ENCODE assay signal across 19 cellular contexts in the genomic region with DNA sequence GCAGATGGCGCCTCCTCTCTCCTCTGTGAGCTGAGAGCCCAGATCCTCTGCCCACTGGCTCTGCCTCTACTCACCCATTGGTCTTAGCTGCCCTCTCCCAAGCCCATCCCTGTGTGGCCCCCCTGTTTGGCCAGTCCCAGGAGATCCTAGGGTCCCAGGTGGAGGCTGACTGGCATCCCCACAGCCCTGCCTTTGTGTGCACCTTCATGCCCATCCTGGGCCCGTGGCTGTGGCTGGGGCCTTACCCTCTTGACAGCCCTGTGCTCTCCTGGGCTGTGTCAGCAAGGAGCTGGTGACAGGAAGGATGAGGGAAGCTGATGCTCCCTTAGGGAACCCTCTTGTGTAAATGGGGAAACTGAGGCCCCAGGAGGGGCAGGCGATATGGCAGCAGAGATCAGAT.
A peak's percentile ranks its signal among the peaks of the same experiment; 100 is the strongest.
DNase-seq lines count a peak whose midpoint lies in the region; ATAC-seq and TF ChIP-seq lines count a peak whose summit lies in the region.
"Had no signal": no experiment of that assay in that cellular context is flagged by ENCODE, and none has a peak within 500 bp of the region (broad histone marks: within the 10 kb centered on the region; RNA-seq: fewer than 3 reads in every experiment).

No MANE protein-coding gene starts in this region.

- H3K4me3 ChIP-seq in IMR-90 (ENCODE audit: insufficient read depth, low read depth, low read length) (no peak overlapping the region), neural progenitor cell (no peak overlapping the region), spleen (no peak overlapping the region), upper lobe of right lung (no peak overlapping the region), body of pancreas (no peak overlapping the region)
- H3K4me3 ChIP-seq: BLaER1, GM23248 had no signal

- TF ChIP-seq CTCF in IMR-90 (conservative IDR thresholded peaks at IDR 0.05; ENCODE audit: low read depth, low read length): no peak
- TF ChIP-seq CTCF in neural progenitor cell (IDR thresholded peaks at IDR 0.05): no peak
- TF ChIP-seq CTCF in spleen (IDR thresholded peaks at IDR 0.05 in 8 of 11, conservative IDR thresholded peaks at IDR 0.05 in 3 of 11): no peak
- no peak for TF ChIP-seq CTCF in upper lobe of right lung (IDR thresholded peaks at IDR 0.05)
- TF ChIP-seq CTCF in body of pancreas (IDR thresholded peaks at IDR 0.05): no peak

- H3K4me1 ChIP-seq in IMR-90 (ENCODE audit: control insufficient read depth, insufficient read depth, low read length) (no peaks in the 10 kb centered on the region), neural progenitor cell (peaks cover 33% of the 10 kb centered on the region), spleen (peaks cover 0 to 7% (median 0%) of the 10 kb centered on the region in 6 donors), upper lobe of right lung (no peaks in the 10 kb centered on the region), body of pancreas (no peaks in the 10 kb centered on the region)
- H3K4me1 ChIP-seq: BLaER1, Caco-2 had no signal

- H3K4me2 ChIP-seq in IMR-90 (ENCODE audit: low read depth, low read length) (no peak overlapping the region), neural progenitor cell (no peak overlapping the region)
- H3K4me2 ChIP-seq: BLaER1 had no signal

- no peak for TF ChIP-seq POLR2A in IMR-90 (IDR thresholded peaks at IDR 0.05; ENCODE audit: low read depth, low read length)
- TF ChIP-seq POLR2A in spleen (IDR thresholded peaks at IDR 0.05): no peak
- TF ChIP-seq POLR2A in body of pancreas (IDR thresholded peaks at IDR 0.05): no peak

- H4K8ac ChIP-seq in IMR-90 (ENCODE audit: low read depth in 2 of 2, low read length in 2 of 2): no peak overlapping the region

- POLR2A ChIA-PET in IMR-90 (lab: Charles Lee; ENCODE audit: unreplicated experiment): no interaction called here

- H2AFZ ChIP-seq in IMR-90 (replicated peaks; ENCODE audit: low read length, poor library complexity) (peak overlapping the region; percentile 16), neural progenitor cell (replicated peaks) (no peak overlapping the region)
- H2AFZ ChIP-seq: GM23248 had no signal

- intact Hi-C loops in IMR-90 (cut with micrococcal nuclease): no loop called here
- intact Hi-C loops in spleen (cut with DNase I; ENCODE audit: low total_unique reads): no loop called here
- intact Hi-C loops in upper lobe of right lung (cut with DNase I): no loop called here
- intact Hi-C loops in body of pancreas (cut with DNase I): no loop called here

- no peak for DNase-seq in IMR-90
- no peak for DNase-seq in neural progenitor cell (ENCODE audit: low spot score)
- DNase-seq in spleen: peak; percentile 62
- peak; percentile 51 for DNase-seq in upper lobe of right lung
- DNase-seq in body of pancreas: no peak
- DNase-seq in stimulated activated naive CD8-positive, alpha-beta T cell treated with anti-CD3 and anti-CD28 coated beads, Interleukin-15, amount 100 ng/mL, for 72 hours: no peak
- DNase-seq: Caco-2; CD4-positive, CD25-positive, alpha-beta regulatory T cell; CD8-positive, alpha-beta T cell; DMS153; DND-41; GM23248; H7; HCEC 1CT had no signal

- no peak overlapping the region for H3K14ac ChIP-seq in IMR-90 (replicated peaks; ENCODE audit: low read depth, low read length)

- H3K9ac ChIP-seq in IMR-90 (ENCODE audit: low read depth, low read length) (no peak overlapping the region), neural progenitor cell (no peak overlapping the region)
- H3K9ac ChIP-seq: BLaER1, GM23248 had no signal

- no TSS peak for BruUV-seq in IMR-90 (replicated peaks; lab: Mats Ljungman, UMichigan)

- no peak overlapping the region for H3K23ac ChIP-seq in IMR-90 (ENCODE audit: low read depth, low read length)

- in situ Hi-C loops in IMR-90 (cut with MboI; ENCODE audit: low sequenced_read_pairs): no loop called here

- H3K4ac ChIP-seq in IMR-90 (ENCODE audit: low read depth, low read length): no peak overlapping the region

- no peak overlapping the region for H3K56ac ChIP-seq in IMR-90 (ENCODE audit: extremely low read depth, insufficient read depth, low read length)

- peak overlapping the region; percentile 64 for H3K4me3 Mint-ChIP-seq in neural progenitor cell
- no peak overlapping the region for H3K4me3 Mint-ChIP-seq in stimulated activated naive CD8-positive, alpha-beta T cell treated with anti-CD3 and anti-CD28 coated beads, Interleukin-15, amount 100 ng/mL, for 72 hours
- H3K4me3 Mint-ChIP-seq: B cell; CD4-positive, CD25-positive, alpha-beta regulatory T cell; CD8-positive, alpha-beta T cell had no signal

- H3K27me3 ChIP-seq in IMR-90 (ENCODE audit: control insufficient read depth, insufficient read depth, low read length) (peaks cover 13% of the 10 kb centered on the region), neural progenitor cell (no peaks in the 10 kb centered on the region), spleen (replicated peaks in 1 of 7) (peaks cover 0 to 16% (median 0%) of the 10 kb centered on the region in 7 donors), upper lobe of right lung (peaks cover 6% of the 10 kb centered on the region), body of pancreas (no peaks in the 10 kb centered on the region)
- H3K27me3 ChIP-seq: BLaER1 had no signal

- H4K20me1 ChIP-seq in IMR-90 (ENCODE audit: insufficient read depth, low read length) (no peaks in the 10 kb centered on the region), neural progenitor cell (ENCODE audit: low read depth) (no peaks in the 10 kb centered on the region)
- H4K20me1 ChIP-seq: BLaER1 had no signal

- no peak overlapping the region for H2BK120ac ChIP-seq in IMR-90 (ENCODE audit: low read depth, low read length)

- peaks cover 20% of the 10 kb centered on the region for H3F3A ChIP-seq in neural progenitor cell (ENCODE audit: low read depth)

- no peak overlapping the region for H2BK15ac ChIP-seq in IMR-90 (ENCODE audit: low read depth, low read length)

- ATAC-seq in IMR-90 (ENCODE audit: low read depth) (no peak), upper lobe of right lung (no peak), body of pancreas (no peak), HG03025 (IDR thresholded peaks at IDR 0.05; ENCODE audit: low FRiP score, unreplicated experiment) (no peak)
- ATAC-seq in stimulated activated naive CD8-positive, alpha-beta T cell treated with anti-CD3 and anti-CD28 coated beads, Interleukin-15, amount 100 ng/mL, for 72 hours: no peak
- ATAC-seq: CD8-positive, alpha-beta T cell had no signal

- H2AK5ac ChIP-seq in IMR-90 (ENCODE audit: low read depth, low read length): no peak overlapping the region

- no peak for TF ChIP-seq RAD21 in IMR-90 (IDR thresholded peaks at IDR 0.05; ENCODE audit: low read length)

- H4K91ac ChIP-seq in IMR-90 (ENCODE audit: insufficient read depth, low read depth, low read length): no peak overlapping the region

- CTCF ChIA-PET in IMR-90 (lab: Yijun Ruan, JAX): no interaction called here

- H2BK5ac ChIP-seq in IMR-90 (ENCODE audit: low read depth, low read length, poor library complexity, severe bottlenecking): no peak overlapping the region

- peaks cover 16% of the 10 kb centered on the region for H3K4me1 Mint-ChIP-seq in neural progenitor cell
- H3K4me1 Mint-ChIP-seq in stimulated activated naive CD8-positive, alpha-beta T cell treated with anti-CD3 and anti-CD28 coated beads, Interleukin-15, amount 100 ng/mL, for 72 hours: no peaks in the 10 kb centered on the region
- H3K4me1 Mint-ChIP-seq: B cell; CD4-positive, CD25-positive, alpha-beta regulatory T cell had no signal

- H2BK20ac ChIP-seq in IMR-90 (ENCODE audit: low read depth, low read length): no peak overlapping the region

- WGBS in IMR-90 (ENCODE audit: extremely low coverage in 2 of 2, insufficient read length in 1 of 2), 2 experiments: 17% methylated on average over 1 of the region's 3 CpGs; no CpG with 5 or more reads in 1 of the 2 experiments
- 75 to 90% (median 87%) methylated on average over 3 of the region's 3 CpGs for WGBS in spleen, 5 donors
- 70 to 92% methylated on average over 3 of the region's 3 CpGs for WGBS in body of pancreas, 2 donors

- H3K9me1 ChIP-seq in IMR-90 (ENCODE audit: insufficient read depth, low read length): no peaks in the 10 kb centered on the region

- H3K79me1 ChIP-seq in IMR-90 (ENCODE audit: low read depth in 1 of 2, low read length in 2 of 2): no peaks in the 10 kb centered on the region

- no peak overlapping the region for H3K18ac ChIP-seq in IMR-90 (ENCODE audit: low read depth, low read length)

- H4K5ac ChIP-seq in IMR-90 (ENCODE audit: low read depth, low read length): no peak overlapping the region

- H2AK9ac ChIP-seq in IMR-90 (replicated peaks; ENCODE audit: low read depth, low read length, poor library complexity): no peak overlapping the region

- H3K79me2 ChIP-seq in neural progenitor cell (ENCODE audit: low read depth): no peaks in the 10 kb centered on the region

- H3K27ac ChIP-seq in IMR-90 (ENCODE audit: insufficient read depth, low read length): no peak overlapping the region
- no peak overlapping the region for H3K27ac ChIP-seq in neural progenitor cell
- H3K27ac ChIP-seq in spleen: no peak overlapping the region
- no peak overlapping the region for H3K27ac ChIP-seq in upper lobe of right lung
- H3K27ac ChIP-seq in body of pancreas: no peak overlapping the region
- H3K27ac ChIP-seq: 22Rv1, BLaER1, C4-2B, GM23248 had no signal

- no peaks in the 10 kb centered on the region for H3K9me3 Mint-ChIP-seq in neural progenitor cell
- H3K9me3 Mint-ChIP-seq in stimulated activated naive CD8-positive, alpha-beta T cell treated with anti-CD3 and anti-CD28 coated beads, Interleukin-15, amount 100 ng/mL, for 72 hours: peaks cover 0 to 3% of the 10 kb centered on the region in 2 donors

- H3K27me3 Mint-ChIP-seq in neural progenitor cell (ENCODE audit: insufficient read depth, low read depth): peaks cover 14% of the 10 kb centered on the region
- peaks cover 5% of the 10 kb centered on the region for H3K27me3 Mint-ChIP-seq in stimulated activated naive CD8-positive, alpha-beta T cell treated with anti-CD3 and anti-CD28 coated beads, Interleukin-15, amount 100 ng/mL, for 72 hours

- H3K9me3 ChIP-seq in IMR-90 (ENCODE audit: control insufficient read depth, insufficient read depth, low read length): no peaks in the 10 kb centered on the region
- H3K9me3 ChIP-seq in neural progenitor cell (ENCODE audit: low read depth): no peaks in the 10 kb centered on the region
- no peaks in the 10 kb centered on the region for H3K9me3 ChIP-seq in spleen
- no peaks in the 10 kb centered on the region for H3K9me3 ChIP-seq in upper lobe of right lung
- no peaks in the 10 kb centered on the region for H3K9me3 ChIP-seq in body of pancreas
- H3K9me3 ChIP-seq: BLaER1 had no signal

- no peaks in the 10 kb centered on the region for H3K36me3 ChIP-seq in IMR-90 (ENCODE audit: control insufficient read depth, insufficient read depth, low read length)
- H3K36me3 ChIP-seq in neural progenitor cell: no peaks in the 10 kb centered on the region
- no peaks in the 10 kb centered on the region for H3K36me3 ChIP-seq in spleen
- H3K36me3 ChIP-seq in upper lobe of right lung: no peaks in the 10 kb centered on the region
- no peaks in the 10 kb centered on the region for H3K36me3 ChIP-seq in body of pancreas (replicated peaks in 1 of 2; ENCODE audit: insufficient read depth in 1 of 2, low read depth in 2 of 2)
- H3K36me3 ChIP-seq: BLaER1 had no signal

- no peak overlapping the region for H3K27ac Mint-ChIP-seq in neural progenitor cell
- peak overlapping the region in 1 of 2 donors; percentile 7 for H3K27ac Mint-ChIP-seq in stimulated activated naive CD8-positive, alpha-beta T cell treated with anti-CD3 and anti-CD28 coated beads, Interleukin-15, amount 100 ng/mL, for 72 hours
- H3K27ac Mint-ChIP-seq: B cell; CD4-positive, CD25-positive, alpha-beta regulatory T cell; CD8-positive, alpha-beta T cell had no signal

- no peaks in the 10 kb centered on the region for H3K36me3 Mint-ChIP-seq in neural progenitor cell
- H3K36me3 Mint-ChIP-seq: CD4-positive, CD25-positive, alpha-beta regulatory T cell; CD8-positive, alpha-beta T cell had no signal

- dilution Hi-C loops in IMR-90 (cut with HindIII; ENCODE audit: low sequenced_read_pairs, unreplicated experiment): no loop called here

Comparison
In these comparisons a context has a peak if more than half of its experiments do, and no peak if none do; other contexts are left out.
1. DNase-seq: peak in spleen (single experiment) and upper lobe of right lung (single experiment); none in IMR-90 (single experiment), neural progenitor cell (single experiment), body of pancreas (0 of 4) and stimulated activated naive CD8-positive, alpha-beta T cell treated with anti-CD3 and anti-CD28 coated beads, Interleukin-15, amount 100 ng/mL, for 72 hours (0 of 2).